8 cellular contexts compared by ENCODE assay signal in the genomic region with DNA sequence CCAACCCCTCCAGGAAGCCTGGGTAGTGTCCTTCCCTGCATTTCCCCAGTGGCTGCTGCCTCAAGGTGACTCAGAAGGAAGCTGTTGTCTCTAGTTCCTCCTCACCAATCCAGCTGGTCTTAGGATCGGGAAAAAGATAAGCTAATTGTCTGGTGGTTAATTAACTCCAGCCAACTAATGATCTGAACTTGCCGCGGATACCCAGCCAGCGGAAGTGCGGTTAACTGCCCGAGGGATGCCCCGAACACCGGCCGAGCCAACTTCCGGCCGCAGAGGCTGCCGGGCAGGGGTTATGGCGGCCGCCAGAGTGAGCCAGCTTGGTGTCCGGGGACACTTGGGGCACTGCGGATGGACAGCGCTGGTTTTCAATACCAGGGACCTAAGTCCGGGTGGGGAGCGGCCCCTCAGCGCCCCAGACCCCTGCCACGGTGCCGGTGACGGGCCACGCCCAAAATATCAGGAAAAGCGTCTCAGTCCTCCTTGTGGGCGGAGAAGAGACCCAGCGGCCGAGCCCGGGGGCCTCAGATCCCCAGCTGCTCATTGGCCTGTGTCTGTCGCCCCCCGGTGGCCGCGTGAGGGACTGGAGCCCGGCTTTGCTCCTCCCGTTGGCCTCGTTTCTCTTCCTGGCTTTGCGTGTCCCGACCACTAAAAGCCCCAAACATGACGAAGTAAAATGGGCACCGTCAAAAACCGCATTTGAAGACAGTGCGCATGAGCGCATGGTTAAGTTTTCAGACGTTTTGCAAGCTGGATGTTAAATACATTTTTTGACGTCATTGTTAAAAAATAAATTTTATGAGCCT. TPM values are rescaled to one million over a fixed set of nuclear protein-coding genes. Genes with fewer than 3 reads are reported as not detected.
DNase-seq lines count a peak whose midpoint lies in the region; ATAC-seq and TF ChIP-seq lines count a peak whose summit lies in the region.

No MANE protein-coding gene starts in this region.

- H3K4me2 ChIP-seq in OCI-LY1 (ENCODE audit: low read length): peak overlapping the region; percentile 80

- H2AFZ ChIP-seq in OCI-LY1 (ENCODE audit: low read length): peak overlapping the region; percentile 99

- H3K4me1 Mint-ChIP-seq in Calu3 (ENCODE audit: low read depth, unreplicated experiment): no peaks in the 10 kb centered on the region

- H3K4me3 Mint-ChIP-seq in Calu3 (ENCODE audit: low read depth, unreplicated experiment): peak overlapping the region; percentile 88

- DNase-seq in Calu3: peak; percentile 99
- DNase-seq in activated T-cell treated with anti-CD3 and anti-CD28 coated beads for 24 hours (ENCODE audit: low read depth): peak; percentile 95
- peak; percentile 88 for DNase-seq in epithelial cell of esophagus (ENCODE audit: low read depth)
- peak; percentile 93 to 96 for DNase-seq in stimulated activated CD8-positive, alpha-beta memory T cell treated with anti-CD3 and anti-CD28 coated beads, Interleukin-2, amount 100 ng/mL, for 48 hours (ENCODE audit: low read depth in 2 of 2)

- no peaks in the 10 kb centered on the region for H4K20me1 ChIP-seq in OCI-LY1 (ENCODE audit: insufficient read depth, low read length)

- H3F3A ChIP-seq in OCI-LY1 (ENCODE audit: insufficient read depth, low read length): no peaks in the 10 kb centered on the region; the same call in 1 of the 2 replicates

- TSS peak; percentile 99 for BruUV-seq in Calu3 (replicated peaks; lab: Mats Ljungman, UMichigan)

- no peaks in the 10 kb centered on the region for H3K79me2 ChIP-seq in OCI-LY1 (ENCODE audit: insufficient read depth, low read length)

- no peaks in the 10 kb centered on the region; the same call in 1 of the 2 replicates for H3K9me3 ChIP-seq in HUES64 (ENCODE audit: insufficient read depth, low read depth, low read length)
- no peaks in the 10 kb centered on the region for H3K9me3 ChIP-seq in OCI-LY1 (ENCODE audit: low read length)
- H3K9me3 ChIP-seq in mononuclear cell (ENCODE audit: low read depth, low read length): no peaks in the 10 kb centered on the region

- TF ChIP-seq CTCF in Calu3 (IDR thresholded peaks at IDR 0.05; ENCODE audit: unreplicated experiment) (peak; percentile 97), OCI-LY1 (IDR thresholded peaks at IDR 0.05; ENCODE audit: low read length) (peak; percentile 91), epithelial cell of esophagus (IDR thresholded peaks at IDR 0.05; ENCODE audit: insufficient read depth, low read depth, low read length, missing control alignments) (peak; percentile 90)

- peak; percentile 84 for ATAC-seq in GM21390 (IDR thresholded peaks at IDR 0.05; ENCODE audit: unreplicated experiment)

- H3K27ac ChIP-seq in HUES64 (ENCODE audit: low read depth, low read length): peak overlapping the region; percentile 85
- H3K27ac ChIP-seq in OCI-LY1 (ENCODE audit: low read depth, low read length, poor library complexity, severe bottlenecking): peak overlapping the region; percentile 27

- peak overlapping the region; percentile 81 for H3K9ac ChIP-seq in HUES64 (ENCODE audit: low read depth, low read length)
- peak overlapping the region; percentile 70 for H3K9ac ChIP-seq in OCI-LY1 (ENCODE audit: low read length)

- CTCF ChIA-PET in Calu3 (lab: Charles Lee): interaction anchor here (0.7 to 2.0 kb wide), 11 partner anchors 10 to 92 kb away, joined by 3 to 64 read pairs (median 3); a partner anchor contains a TSS

- intact Hi-C loops in Calu3 (cut with micrococcal nuclease; ENCODE audit: unreplicated experiment): loop anchor here (1.0 kb wide), 1 partner anchor 29 kb away; no protein-coding TSS in a partner anchor

- H3K9me3 Mint-ChIP-seq in Calu3 (ENCODE audit: low read depth, unreplicated experiment): no peaks in the 10 kb centered on the region

- H3K36me3 Mint-ChIP-seq in Calu3 (ENCODE audit: insufficient read depth, unreplicated experiment): peaks cover 14% of the 10 kb centered on the region

- WGBS in HUES64: 1% methylated on average over 44 of the region's 45 CpGs

- H3K27ac Mint-ChIP-seq in Calu3 (ENCODE audit: unreplicated experiment): peak overlapping the region; percentile 83

- peaks cover 58% of the 10 kb centered on the region for H3K27me3 ChIP-seq in HUES64 (ENCODE audit: insufficient read depth, low read length)
- H3K27me3 ChIP-seq in OCI-LY1 (ENCODE audit: insufficient read depth, low read length): no peaks in the 10 kb centered on the region
- no peaks in the 10 kb centered on the region for H3K27me3 ChIP-seq in mononuclear cell (ENCODE audit: insufficient read depth, low read length)

- no peaks in the 10 kb centered on the region for H3K9me2 ChIP-seq in OCI-LY1 (ENCODE audit: low read depth, low read length)

- H3K4me1 ChIP-seq in HUES64 (ENCODE audit: insufficient read depth, low read length) (no peaks in the 10 kb centered on the region), OCI-LY1 (ENCODE audit: insufficient read depth, low read length, severe bottlenecking) (peaks cover 6% of the 10 kb centered on the region), mononuclear cell (ENCODE audit: insufficient read depth, low read length) (peaks cover 13% of the 10 kb centered on the region)

- H3K36me3 ChIP-seq in HUES64 (ENCODE audit: insufficient read depth, low read length): no peaks in the 10 kb centered on the region
- H3K36me3 ChIP-seq in OCI-LY1 (ENCODE audit: insufficient read depth, low read length): no peaks in the 10 kb centered on the region

- H3K4me3 ChIP-seq in HUES64 (ENCODE audit: low read length) (peak overlapping the region; percentile 78), OCI-LY1 (ENCODE audit: low read depth, low read length, poor library complexity, severe bottlenecking) (peak overlapping the region; percentile 72), epithelial cell of esophagus (ENCODE audit: low read length) (peak overlapping the region; percentile 58), mononuclear cell (ENCODE audit: low read length) (peak overlapping the region; percentile 52)

- no peaks in the 10 kb centered on the region for H3K27me3 Mint-ChIP-seq in Calu3 (ENCODE audit: unreplicated experiment)

RNA-seq across cellular contexts. Expression of a gene that starts 10.2 kb away (rescaled TPM):
- total RNA-seq in Calu3 (2022) (140 and 141 TPM in 2 replicates), mononuclear cell (0.21 TPM)
- polyA plus RNA-seq in HUES64 (2013, experiment 1 of 2): 0.45 TPM
- polyA plus RNA-seq in HUES64 (2013, experiment 2 of 2): 0.38 TPM

RNA-seq across cellular contexts. Expression of a gene that starts 14.8 kb away (rescaled TPM):
- total RNA-seq in Calu3 (2022): 10.8 and 13.0 TPM in 2 replicates
- 9.0 TPM for polyA plus RNA-seq in HUES64 (2013, experiment 1 of 2)
- 12.6 TPM for polyA plus RNA-seq in HUES64 (2013, experiment 2 of 2)
- total RNA-seq in mononuclear cell: 8.1 TPM

RNA-seq across cellular contexts. Expression of a gene that starts 38.1 kb away (rescaled TPM):
- total RNA-seq in Calu3 (2022) (10.3 and 15.5 TPM in 2 replicates), mononuclear cell (1.2 TPM)
- polyA plus RNA-seq in HUES64 (2013, experiment 1 of 2): not detected
- not detected for polyA plus RNA-seq in HUES64 (2013, experiment 2 of 2)

RNA-seq across cellular contexts. Expression of a gene that starts 43.5 kb away (rescaled TPM):
- total RNA-seq in Calu3 (2022) (34.8 and 36.8 TPM in 2 replicates), mononuclear cell (15.7 TPM)
- polyA plus RNA-seq in HUES64 (2013, experiment 1 of 2): 6.4 TPM
- 8.0 TPM for polyA plus RNA-seq in HUES64 (2013, experiment 2 of 2)

RNA-seq across cellular contexts. Expression of a gene that starts 51.2 kb away (rescaled TPM):
- total RNA-seq in Calu3 (2022) (not detected in 2 replicates), mononuclear cell (not detected)
- not detected for polyA plus RNA-seq in HUES64 (2013, experiment 1 of 2)
- not detected for polyA plus RNA-seq in HUES64 (2013, experiment 2 of 2)

Comparison
In these comparisons a context has a peak if more than half of its experiments do, and no peak if none do; other contexts are left out.
1. Peak in every context shown above with its lines: DNase-seq, ATAC-seq, H3K4me3 ChIP-seq and H3K27ac ChIP-seq.
2. RNA of a gene that starts 10.2 kb away (total RNA-seq): 140 to 141 TPM in Calu3; 0.21 TPM in mononuclear cell (single experiment); every median in the first group is over 100 times any median in the second.